27 cellular contexts compared by ENCODE assay signal in genomic region chr1:172952541-172952940, GRCh38.
"Had no signal": no experiment of that assay in that cellular context is flagged by ENCODE, and none has a peak within 500 bp of the region (broad histone marks: within the 10 kb centered on the region; RNA-seq: fewer than 3 reads in every experiment).

No MANE protein-coding gene starts in this region.

- H3K9me3 ChIP-seq: SJSA1 had no signal

- H3K27me3 ChIP-seq: brain microvascular endothelial cell, cardiac muscle cell, SJSA1 had no signal

- H3K4me3 ChIP-seq: cardiac muscle cell, SJSA1 had no signal

- H3K36me3 ChIP-seq: brain microvascular endothelial cell, cardiac muscle cell, SJSA1 had no signal

- H3K27ac ChIP-seq: cardiac muscle cell, RWPE1, SJSA1 had no signal

- ATAC-seq: activated CD8-positive, alpha-beta memory T cell treated with anti-CD3 and anti-CD28 coated beads, Interleukin-2, amount 10 ng/mL, durations not matched to agents 7 days and 5 days; activated T-cell treated with anti-CD3 and anti-CD28 coated beads, Interleukin-2, amount 50 U/mL, for 4 hours; activated T-helper 17 cell treated with anti-CD3 and anti-CD28 coated beads, Interleukin-2, amount 50 U/mL, for 72 hours; Panc1; T-helper 17 cell had no signal

- DNase-seq: activated B cell treated with CpG ODN at 0.5 μM for 24 hours; activated CD4-positive, alpha-beta T cell treated with anti-CD3 and anti-CD28 coated beads for 1 hour; activated CD4-positive, alpha-beta T cell treated with anti-CD3 and anti-CD28 coated beads, Interleukin-2, amount 10 ng/mL, durations not matched to agents 24 days and 14 days; activated CD4-positive, alpha-beta T cell treated with anti-CD3 and anti-CD28 coated beads, Interleukin-2, amount 50 U/mL, for 48 hours; activated CD8-positive, alpha-beta memory T cell treated with anti-CD3 and anti-CD28 coated beads, Interleukin-2, amount 10 ng/mL, durations not matched to agents 7 days and 5 days; activated gamma-delta T cell; activated naive CD4-positive, alpha-beta T cell treated with anti-CD3 and anti-CD28 coated beads for 36 hours; activated naive CD8-positive, alpha-beta T cell treated with anti-CD3 and anti-CD28 coated beads for 36 hours; activated T-cell treated with anti-CD3 and anti-CD28 coated beads, Interleukin-2, amount 50 U/mL, for 4 hours; brain microvascular endothelial cell; Kasumi-1; NCI-H1048; NCI-H146; NCI-H187 treated with DMSO at 0.1 percent for 48 hours; NCI-H2081 treated with DMSO at 0.1 percent for 48 hours; NCI-H2227 treated with DMSO at 0.1 percent for 48 hours; NCI-H446 treated with DMSO at 0.1 percent for 48 hours; NCI-H524 treated with DMSO at 0.1 percent for 48 hours; NCI-H748 treated with DMSO at 0.1 percent for 48 hours; Right ventricle myocardium superior; T-helper 17 cell; T-helper 9 cell had no signal
